In genomic region chr15:22992026-22992331, GRCh38 we compare ENCODE assay signal across 25 cellular contexts.
"Had no signal": no experiment of that assay in that cellular context is flagged by ENCODE, and none has a peak within 500 bp of the region (broad histone marks: within the 10 kb centered on the region; RNA-seq: fewer than 3 reads in every experiment).

No MANE protein-coding gene starts in this region.

- H3K4me3 Mint-ChIP-seq: activated naive CD8-positive, alpha-beta T cell treated with anti-CD3 and anti-CD28 coated beads for 36 hours; activated T-cell treated with anti-CD3 and anti-CD28 coated beads, Interleukin-2, amount 50 U/mL, for 4 hours; endodermal cell; naive B cell; neural progenitor cell; stimulated activated effector memory CD8-positive, alpha-beta T cell treated with anti-CD3 and anti-CD28 coated beads, Interleukin-12 subunit alpha, Interleukin-12 subunit beta, amount 100 ng/mL, for 72 hours; stimulated activated naive CD8-positive, alpha-beta T cell treated with anti-CD3 and anti-CD28 coated beads, Interleukin-15, amount 100 ng/mL, for 72 hours had no signal

- H3K27me3 Mint-ChIP-seq: activated naive CD8-positive, alpha-beta T cell treated with anti-CD3 and anti-CD28 coated beads for 36 hours; naive B cell; progenitor cell of endocrine pancreas; stimulated activated naive CD8-positive, alpha-beta T cell treated with anti-CD3 and anti-CD28 coated beads, Interleukin-15, amount 100 ng/mL, for 72 hours had no signal

- DNase-seq: activated CD4-positive, alpha-beta T cell treated with anti-CD3 and anti-CD28 coated beads for 4 hours; activated CD4-positive, alpha-beta T cell treated with anti-CD3 and anti-CD28 coated beads, Interleukin-2, amount 50 U/mL, for 48 hours; activated CD4-positive, CD25-positive, alpha-beta regulatory T cell; activated CD8-positive, alpha-beta memory T cell treated with anti-CD3 and anti-CD28 coated beads, Interleukin-2, amount 50 U/mL, for 48 hours; activated naive CD4-positive, alpha-beta T cell treated with Interleukin-2 at 50 U/mL for 16 hours; activated naive CD8-positive, alpha-beta T cell treated with anti-CD3 and anti-CD28 coated beads for 36 hours; activated T-cell treated with anti-CD3 and anti-CD28 coated beads, Interleukin-2, amount 50 U/mL, for 4 hours; cortex of kidney; esophagus squamous epithelium; gastrocnemius medialis; hippocampal formation; kidney glomerular epithelial cell; left ventricle myocardium superior; mammary epithelial cell; naive B cell; stimulated activated CD4-positive, alpha-beta T cell treated with anti-CD3 and anti-CD28 coated beads, Interleukin-1b, Interleukin-23, amount 100 ng/mL, for 48 hours; stimulated activated naive CD8-positive, alpha-beta T cell treated with anti-CD3 and anti-CD28 coated beads, Interleukin-15, amount 100 ng/mL, for 72 hours; T-helper 9 cell had no signal

- H2AFZ ChIP-seq: neural progenitor cell had no signal

- H3K9ac ChIP-seq: neural progenitor cell had no signal

- H3K27ac ChIP-seq: breast epithelium, esophagus squamous epithelium, gastrocnemius medialis, neural progenitor cell, tibial nerve had no signal

- H3K27me3 ChIP-seq: breast epithelium, esophagus squamous epithelium, gastrocnemius medialis, neural progenitor cell, tibial nerve had no signal

- ATAC-seq: activated T-cell treated with anti-CD3 and anti-CD28 coated beads, Interleukin-2, amount 50 U/mL, for 4 hours; gastrocnemius medialis; left ventricle myocardium superior; stimulated activated effector memory CD8-positive, alpha-beta T cell treated with anti-CD3 and anti-CD28 coated beads, Interleukin-12 subunit alpha, Interleukin-12 subunit beta, amount 100 ng/mL, for 72 hours; stimulated activated naive CD8-positive, alpha-beta T cell treated with anti-CD3 and anti-CD28 coated beads, Interleukin-15, amount 100 ng/mL, for 72 hours had no signal

- H3K27ac Mint-ChIP-seq: activated naive CD8-positive, alpha-beta T cell treated with anti-CD3 and anti-CD28 coated beads for 36 hours; endodermal cell; naive B cell; neural progenitor cell; progenitor cell of endocrine pancreas; stimulated activated effector memory CD8-positive, alpha-beta T cell treated with anti-CD3 and anti-CD28 coated beads, Interleukin-12 subunit alpha, Interleukin-12 subunit beta, amount 100 ng/mL, for 72 hours; stimulated activated naive CD8-positive, alpha-beta T cell treated with anti-CD3 and anti-CD28 coated beads, Interleukin-15, amount 100 ng/mL, for 72 hours had no signal

- H3K9me3 ChIP-seq: breast epithelium, esophagus squamous epithelium, gastrocnemius medialis, tibial nerve had no signal

- H3K4me2 ChIP-seq: neural progenitor cell had no signal

- H3K9me3 Mint-ChIP-seq: activated naive CD8-positive, alpha-beta T cell treated with anti-CD3 and anti-CD28 coated beads for 36 hours; activated T-cell treated with anti-CD3 and anti-CD28 coated beads, Interleukin-2, amount 50 U/mL, for 4 hours; endodermal cell; naive B cell; neural progenitor cell; stimulated activated effector memory CD8-positive, alpha-beta T cell treated with anti-CD3 and anti-CD28 coated beads, Interleukin-12 subunit alpha, Interleukin-12 subunit beta, amount 100 ng/mL, for 72 hours; stimulated activated naive CD8-positive, alpha-beta T cell treated with anti-CD3 and anti-CD28 coated beads, Interleukin-15, amount 100 ng/mL, for 72 hours had no signal

- H3K4me1 Mint-ChIP-seq: activated naive CD8-positive, alpha-beta T cell treated with anti-CD3 and anti-CD28 coated beads for 36 hours; naive B cell; neural progenitor cell; stimulated activated effector memory CD8-positive, alpha-beta T cell treated with anti-CD3 and anti-CD28 coated beads, Interleukin-12 subunit alpha, Interleukin-12 subunit beta, amount 100 ng/mL, for 72 hours; stimulated activated naive CD8-positive, alpha-beta T cell treated with anti-CD3 and anti-CD28 coated beads, Interleukin-15, amount 100 ng/mL, for 72 hours had no signal

- FAIRE-seq: urothelium cell line had no signal

- H3K36me3 ChIP-seq: breast epithelium had no signal

- H3K4me3 ChIP-seq: breast epithelium, esophagus squamous epithelium, gastrocnemius medialis, neural progenitor cell, tibial nerve had no signal

- H3K4me1 ChIP-seq: breast epithelium, esophagus squamous epithelium, neural progenitor cell, tibial nerve had no signal
